Comparison of ENCODE assay signal across 1 cellular context in the genomic region with DNA sequence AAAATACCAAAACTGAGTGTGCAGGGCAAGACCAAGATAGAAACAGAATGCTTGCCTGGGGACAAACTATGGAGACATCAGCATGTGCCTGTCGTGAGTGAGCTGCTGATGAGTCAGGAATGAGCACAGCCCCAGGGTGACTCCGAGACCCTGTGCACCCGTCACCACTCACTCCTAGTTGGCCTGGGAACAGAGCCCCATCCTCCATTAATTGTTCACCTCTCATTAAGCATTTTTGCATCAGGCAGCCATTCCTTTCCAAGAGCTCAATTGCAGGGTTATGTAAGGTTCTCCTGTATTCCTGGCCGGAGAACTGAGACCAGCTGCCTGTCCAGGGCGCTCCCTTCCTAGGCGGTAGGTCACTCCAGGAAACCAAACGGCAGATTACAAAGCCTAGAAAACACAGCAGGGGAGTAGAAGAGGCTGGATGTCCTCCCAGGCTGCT.
TF ChIP-seq lines count a peak whose summit lies in the region.

No MANE protein-coding gene starts in this region.

TF ChIP-seq in K562, 482 proteins besides CTCF, POLR2A, EP300 and RAD21 (continued from another document):
- TF ChIP-seq TSHZ1 (CRISPR knock-in tag; IDR thresholded peaks at IDR 0.05) = no peak
- no peak for TF ChIP-seq ZNF311 (CRISPR knock-in tag; IDR thresholded peaks at IDR 0.05)
- TF ChIP-seq MAX (CRISPR knock-in tag; IDR thresholded peaks at IDR 0.05) = peak; percentile 54; the same call in 1 of the 2 replicates
- TF ChIP-seq FOSL1 (tag; conservative IDR thresholded peaks at IDR 0.05) = peak; percentile 93
- TF ChIP-seq ZNF589 (CRISPR knock-in tag; IDR thresholded peaks at IDR 0.05; ENCODE audit: low read depth) = peak; percentile 50; the same call in 1 of the 2 replicates
- TF ChIP-seq MEF2D (tag; conservative IDR thresholded peaks at IDR 0.05; ENCODE audit: low read depth) = 0 out of 2 replicates have a peak, but pooled peaks have one; percentile 45
- TF ChIP-seq, protein P1, sequence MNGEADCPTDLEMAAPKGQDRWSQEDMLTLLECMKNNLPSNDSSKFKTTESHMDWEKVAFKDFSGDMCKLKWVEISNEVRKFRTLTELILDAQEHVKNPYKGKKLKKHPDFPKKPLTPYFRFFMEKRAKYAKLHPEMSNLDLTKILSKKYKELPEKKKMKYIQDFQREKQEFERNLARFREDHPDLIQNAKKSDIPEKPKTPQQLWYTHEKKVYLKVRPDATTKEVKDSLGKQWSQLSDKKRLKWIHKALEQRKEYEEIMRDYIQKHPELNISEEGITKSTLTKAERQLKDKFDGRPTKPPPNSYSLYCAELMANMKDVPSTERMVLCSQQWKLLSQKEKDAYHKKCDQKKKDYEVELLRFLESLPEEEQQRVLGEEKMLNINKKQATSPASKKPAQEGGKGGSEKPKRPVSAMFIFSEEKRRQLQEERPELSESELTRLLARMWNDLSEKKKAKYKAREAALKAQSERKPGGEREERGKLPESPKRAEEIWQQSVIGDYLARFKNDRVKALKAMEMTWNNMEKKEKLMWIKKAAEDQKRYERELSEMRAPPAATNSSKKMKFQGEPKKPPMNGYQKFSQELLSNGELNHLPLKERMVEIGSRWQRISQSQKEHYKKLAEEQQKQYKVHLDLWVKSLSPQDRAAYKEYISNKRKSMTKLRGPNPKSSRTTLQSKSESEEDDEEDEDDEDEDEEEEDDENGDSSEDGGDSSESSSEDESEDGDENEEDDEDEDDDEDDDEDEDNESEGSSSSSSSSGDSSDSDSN (IDR thresholded peaks at IDR 0.05; ENCODE audit: borderline replicate concordance in 1 of 2, low read depth in 2 of 2, low read length in 2 of 2) = 0 out of 4 replicates have a peak, but pooled peaks of 1 of the 2 experiments have one; percentile 28
- TF ChIP-seq JUND (IDR thresholded peaks at IDR 0.05; ENCODE audit: borderline replicate concordance, low read depth, low read length) = no peak; the same call in 1 of the 2 replicates
- TF ChIP-seq JUND (tag; IDR thresholded peaks at IDR 0.05; ENCODE audit: borderline replicate concordance, low read depth, low read length) = peak; percentile 54; the same call in 2 of the 3 replicates
- no peak for TF ChIP-seq HIVEP1 (CRISPR knock-in tag; IDR thresholded peaks at IDR 0.05)
- peak; percentile 76; the same call in 1 of the 2 replicates for TF ChIP-seq NFRKB (IDR thresholded peaks at IDR 0.05; ENCODE audit: low read depth)
- TF ChIP-seq CREM (IDR thresholded peaks at IDR 0.05; ENCODE audit: low read depth) = 0 out of 2 replicates have a peak, but pooled peaks have one; percentile 16
- 0 out of 2 replicates have a peak, but pooled peaks have one; percentile 8 for TF ChIP-seq MAFG (tag; conservative IDR thresholded peaks at IDR 0.05)
- TF ChIP-seq, protein P2, sequence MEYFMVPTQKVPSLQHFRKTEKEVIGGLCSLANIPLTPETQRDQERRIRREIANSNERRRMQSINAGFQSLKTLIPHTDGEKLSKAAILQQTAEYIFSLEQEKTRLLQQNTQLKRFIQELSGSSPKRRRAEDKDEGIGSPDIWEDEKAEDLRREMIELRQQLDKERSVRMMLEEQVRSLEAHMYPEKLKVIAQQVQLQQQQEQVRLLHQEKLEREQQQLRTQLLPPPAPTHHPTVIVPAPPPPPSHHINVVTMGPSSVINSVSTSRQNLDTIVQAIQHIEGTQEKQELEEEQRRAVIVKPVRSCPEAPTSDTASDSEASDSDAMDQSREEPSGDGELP (CRISPR knock-in tag; IDR thresholded peaks at IDR 0.05; ENCODE audit: borderline replicate concordance) = peak; percentile 35; the same call in 1 of the 2 replicates
- peak; percentile 71; the same call in 1 of the 2 replicates for TF ChIP-seq JUN (IDR thresholded peaks at IDR 0.05; ENCODE audit: borderline replicate concordance, low read depth, low read length)
- no peak for TF ChIP-seq JUN (CRISPR knock-in tag; IDR thresholded peaks at IDR 0.05; ENCODE audit: borderline replicate concordance)
- TF ChIP-seq ZNF639 (CRISPR knock-in tag; conservative IDR thresholded peaks at IDR 0.05 in 1 of 2, IDR thresholded peaks at IDR 0.05 in 1 of 2) = peak in 1 of 2 experiments; percentile 80; a peak in 2 of 4 replicates
- TF ChIP-seq RBM39 (optimal IDR thresholded peaks at IDR 0.05; ENCODE audit: low read depth, low read length) = no peak
- no peak for TF ChIP-seq ILF3 (IDR thresholded peaks at IDR 0.05; ENCODE audit: borderline replicate concordance)
- TF ChIP-seq DMBX1 (CRISPR knock-in tag; IDR thresholded peaks at IDR 0.05; ENCODE audit: borderline replicate concordance) = peak; percentile 75; the same call in 1 of the 2 replicates
- TF ChIP-seq NR2C1 (IDR thresholded peaks at IDR 0.05) = no peak
- TF ChIP-seq NR2C1 (tag; IDR thresholded peaks at IDR 0.05) = 0 out of 2 replicates have a peak, but pooled peaks have one; percentile 35
- TF ChIP-seq, protein P3, sequence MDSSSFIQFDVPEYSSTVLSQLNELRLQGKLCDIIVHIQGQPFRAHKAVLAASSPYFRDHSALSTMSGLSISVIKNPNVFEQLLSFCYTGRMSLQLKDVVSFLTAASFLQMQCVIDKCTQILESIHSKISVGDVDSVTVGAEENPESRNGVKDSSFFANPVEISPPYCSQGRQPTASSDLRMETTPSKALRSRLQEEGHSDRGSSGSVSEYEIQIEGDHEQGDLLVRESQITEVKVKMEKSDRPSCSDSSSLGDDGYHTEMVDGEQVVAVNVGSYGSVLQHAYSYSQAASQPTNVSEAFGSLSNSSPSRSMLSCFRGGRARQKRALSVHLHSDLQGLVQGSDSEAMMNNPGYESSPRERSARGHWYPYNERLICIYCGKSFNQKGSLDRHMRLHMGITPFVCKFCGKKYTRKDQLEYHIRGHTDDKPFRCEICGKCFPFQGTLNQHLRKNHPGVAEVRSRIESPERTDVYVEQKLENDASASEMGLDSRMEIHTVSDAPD (CRISPR knock-in tag; IDR thresholded peaks at IDR 0.05) = no peak
- no peak for TF ChIP-seq DPF2 (IDR thresholded peaks at IDR 0.05)
- TF ChIP-seq, protein P4, sequence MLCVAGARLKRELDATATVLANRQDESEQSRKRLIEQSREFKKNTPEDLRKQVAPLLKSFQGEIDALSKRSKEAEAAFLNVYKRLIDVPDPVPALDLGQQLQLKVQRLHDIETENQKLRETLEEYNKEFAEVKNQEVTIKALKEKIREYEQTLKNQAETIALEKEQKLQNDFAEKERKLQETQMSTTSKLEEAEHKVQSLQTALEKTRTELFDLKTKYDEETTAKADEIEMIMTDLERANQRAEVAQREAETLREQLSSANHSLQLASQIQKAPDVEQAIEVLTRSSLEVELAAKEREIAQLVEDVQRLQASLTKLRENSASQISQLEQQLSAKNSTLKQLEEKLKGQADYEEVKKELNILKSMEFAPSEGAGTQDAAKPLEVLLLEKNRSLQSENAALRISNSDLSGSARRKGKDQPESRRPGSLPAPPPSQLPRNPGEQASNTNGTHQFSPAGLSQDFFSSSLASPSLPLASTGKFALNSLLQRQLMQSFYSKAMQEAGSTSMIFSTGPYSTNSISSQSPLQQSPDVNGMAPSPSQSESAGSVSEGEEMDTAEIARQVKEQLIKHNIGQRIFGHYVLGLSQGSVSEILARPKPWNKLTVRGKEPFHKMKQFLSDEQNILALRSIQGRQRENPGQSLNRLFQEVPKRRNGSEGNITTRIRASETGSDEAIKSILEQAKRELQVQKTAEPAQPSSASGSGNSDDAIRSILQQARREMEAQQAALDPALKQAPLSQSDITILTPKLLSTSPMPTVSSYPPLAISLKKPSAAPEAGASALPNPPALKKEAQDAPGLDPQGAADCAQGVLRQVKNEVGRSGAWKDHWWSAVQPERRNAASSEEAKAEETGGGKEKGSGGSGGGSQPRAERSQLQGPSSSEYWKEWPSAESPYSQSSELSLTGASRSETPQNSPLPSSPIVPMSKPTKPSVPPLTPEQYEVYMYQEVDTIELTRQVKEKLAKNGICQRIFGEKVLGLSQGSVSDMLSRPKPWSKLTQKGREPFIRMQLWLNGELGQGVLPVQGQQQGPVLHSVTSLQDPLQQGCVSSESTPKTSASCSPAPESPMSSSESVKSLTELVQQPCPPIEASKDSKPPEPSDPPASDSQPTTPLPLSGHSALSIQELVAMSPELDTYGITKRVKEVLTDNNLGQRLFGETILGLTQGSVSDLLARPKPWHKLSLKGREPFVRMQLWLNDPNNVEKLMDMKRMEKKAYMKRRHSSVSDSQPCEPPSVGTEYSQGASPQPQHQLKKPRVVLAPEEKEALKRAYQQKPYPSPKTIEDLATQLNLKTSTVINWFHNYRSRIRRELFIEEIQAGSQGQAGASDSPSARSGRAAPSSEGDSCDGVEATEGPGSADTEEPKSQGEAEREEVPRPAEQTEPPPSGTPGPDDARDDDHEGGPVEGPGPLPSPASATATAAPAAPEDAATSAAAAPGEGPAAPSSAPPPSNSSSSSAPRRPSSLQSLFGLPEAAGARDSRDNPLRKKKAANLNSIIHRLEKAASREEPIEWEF (CRISPR knock-in tag; IDR thresholded peaks at IDR 0.05) = no peak
- peak; percentile 55; the same call in 1 of the 2 replicates for TF ChIP-seq ZBTB33 (CRISPR knock-in tag; IDR thresholded peaks at IDR 0.05)
- TF ChIP-seq, protein P5, sequence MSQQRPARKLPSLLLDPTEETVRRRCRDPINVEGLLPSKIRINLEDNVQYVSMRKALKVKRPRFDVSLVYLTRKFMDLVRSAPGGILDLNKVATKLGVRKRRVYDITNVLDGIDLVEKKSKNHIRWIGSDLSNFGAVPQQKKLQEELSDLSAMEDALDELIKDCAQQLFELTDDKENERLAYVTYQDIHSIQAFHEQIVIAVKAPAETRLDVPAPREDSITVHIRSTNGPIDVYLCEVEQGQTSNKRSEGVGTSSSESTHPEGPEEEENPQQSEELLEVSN (IDR thresholded peaks at IDR 0.05; ENCODE audit: borderline replicate concordance in 1 of 2, extremely low read depth in 1 of 2, insufficient read depth in 1 of 2, insufficient read length in 1 of 2, low read depth in 1 of 2, low read length in 1 of 2, poor library complexity in 1 of 2, severe bottlenecking in 1 of 2) = peak in 1 of 2 experiments; percentile 26
- TF ChIP-seq ZNF668 (CRISPR knock-in tag; IDR thresholded peaks at IDR 0.05) = 0 out of 2 replicates have a peak, but pooled peaks have one; percentile 34
